ENCODE assay signal across 40 cellular contexts in genomic region chr13:64869539-64869938, GRCh38.
"Had no signal": no experiment of that assay in that cellular context is flagged by ENCODE, and none has a peak within 500 bp of the region (broad histone marks: within the 10 kb centered on the region; RNA-seq: fewer than 3 reads in every experiment).

No MANE protein-coding gene starts in this region.

- H3K27ac Mint-ChIP-seq: activated CD4-positive, alpha-beta T cell treated with anti-CD3 and anti-CD28 coated beads for 36 hours; activated CD4-positive, alpha-beta T cell treated with anti-CD3 and anti-CD28 coated beads, Interleukin-2, amount 10 ng/mL, durations not matched to agents 7 days and 5 days; activated CD8-positive, alpha-beta T cell treated with anti-CD3 and anti-CD28 coated beads for 36 hours; activated naive CD4-positive, alpha-beta T cell treated with anti-CD3 and anti-CD28 coated beads for 36 hours; activated naive CD8-positive, alpha-beta T cell; activated naive CD8-positive, alpha-beta T cell treated with anti-CD3 and anti-CD28 coated beads, Interleukin-2, amount 10 ng/mL, durations not matched to agents 7 days and 5 days; activated naive CD8-positive, alpha-beta T cell treated with anti-CD3 and anti-CD28 coated beads, Interleukin-2, amount 50 U/mL, for 24 hours; activated T-cell treated with anti-CD3 and anti-CD28 coated beads, Interleukin-2, amount 50 U/mL, for 72 hours; activated T-helper 1 cell treated with anti-CD3 and anti-CD28 coated beads, Interleukin-12 subunit alpha, Interleukin-12 subunit beta, Interleukin-2, Interleukin-4 antibody, amounts not matched to agents 30 ng/mL and 10 ng/mL and 1 ng/mL, durations not matched to agents 14 hours and 24 hours and 36 hours; activated T-helper 17 cell treated with anti-CD3 and anti-CD28 coated beads, Interleukin-2, amount 50 U/mL, for 72 hours; brain; T-helper 1 cell treated with Interleukin-12 subunit alpha and Interleukin-12 subunit beta and Interleukin-4 antibody, amounts not matched to agents 30 μg/mL and 1 μg/mL, for 36 hours; T-helper 2 cell treated with Interferon-gamma antibody and Interleukin-4, amounts not matched to agents 5 μg/mL and 100 μg/mL, for 36 hours; WTC11 had no signal

- FAIRE-seq: bronchial epithelial cell, TTC549 had no signal

- H3K36me3 ChIP-seq: ascending aorta, cardiac muscle cell, WERI-Rb-1 had no signal

- H3K27me3 Mint-ChIP-seq: activated CD4-positive, alpha-beta T cell treated with anti-CD3 and anti-CD28 coated beads for 36 hours; activated CD4-positive, alpha-beta T cell treated with anti-CD3 and anti-CD28 coated beads, Interleukin-2, amount 10 ng/mL, durations not matched to agents 7 days and 5 days; activated CD8-positive, alpha-beta T cell treated with anti-CD3 and anti-CD28 coated beads for 36 hours; activated naive CD8-positive, alpha-beta T cell; activated naive CD8-positive, alpha-beta T cell treated with anti-CD3 and anti-CD28 coated beads, Interleukin-2, amount 10 ng/mL, durations not matched to agents 7 days and 5 days; activated naive CD8-positive, alpha-beta T cell treated with anti-CD3 and anti-CD28 coated beads, Interleukin-2, amount 50 U/mL, for 24 hours; activated T-helper 17 cell treated with anti-CD3 and anti-CD28 coated beads, Interleukin-2, amount 50 U/mL, for 72 hours; brain; central memory CD8-positive, alpha-beta T cell had no signal

- H3K4me3 Mint-ChIP-seq: activated CD4-positive, alpha-beta T cell treated with anti-CD3 and anti-CD28 coated beads for 36 hours; activated CD4-positive, alpha-beta T cell treated with anti-CD3 and anti-CD28 coated beads, Interleukin-2, amount 10 ng/mL, durations not matched to agents 7 days and 5 days; activated CD8-positive, alpha-beta T cell treated with anti-CD3 and anti-CD28 coated beads for 36 hours; activated naive CD4-positive, alpha-beta T cell treated with anti-CD3 and anti-CD28 coated beads for 36 hours; activated naive CD8-positive, alpha-beta T cell; activated naive CD8-positive, alpha-beta T cell treated with anti-CD3 and anti-CD28 coated beads, Interleukin-2, amount 10 ng/mL, durations not matched to agents 7 days and 5 days; activated naive CD8-positive, alpha-beta T cell treated with anti-CD3 and anti-CD28 coated beads, Interleukin-2, amount 50 U/mL, for 24 hours; activated T-cell treated with anti-CD3 and anti-CD28 coated beads, Interleukin-2, amount 50 U/mL, for 4 hours; activated T-cell treated with anti-CD3 and anti-CD28 coated beads, Interleukin-2, amount 50 U/mL, for 72 hours; activated T-helper 1 cell treated with anti-CD3 and anti-CD28 coated beads, Interleukin-12 subunit alpha, Interleukin-12 subunit beta, Interleukin-2, Interleukin-4 antibody, amounts not matched to agents 30 ng/mL and 10 ng/mL and 1 ng/mL, durations not matched to agents 14 hours and 24 hours and 36 hours; activated T-helper 17 cell treated with anti-CD3 and anti-CD28 coated beads, Interleukin-2, amount 50 U/mL, for 72 hours; brain; central memory CD8-positive, alpha-beta T cell; T-helper 1 cell treated with Interleukin-12 subunit alpha and Interleukin-12 subunit beta and Interleukin-4 antibody, amounts not matched to agents 30 μg/mL and 1 μg/mL, for 36 hours; T-helper 2 cell treated with Interferon-gamma antibody and Interleukin-4, amounts not matched to agents 5 μg/mL and 100 μg/mL, for 36 hours; WTC11 had no signal

- H3K4me1 Mint-ChIP-seq: activated CD4-positive, alpha-beta T cell treated with anti-CD3 and anti-CD28 coated beads for 36 hours; activated CD4-positive, alpha-beta T cell treated with anti-CD3 and anti-CD28 coated beads, Interleukin-2, amount 10 ng/mL, durations not matched to agents 7 days and 5 days; activated naive CD8-positive, alpha-beta T cell treated with anti-CD3 and anti-CD28 coated beads, Interleukin-2, amount 10 ng/mL, durations not matched to agents 7 days and 5 days; activated naive CD8-positive, alpha-beta T cell treated with anti-CD3 and anti-CD28 coated beads, Interleukin-2, amount 50 U/mL, for 24 hours; activated T-helper 17 cell treated with anti-CD3 and anti-CD28 coated beads, Interleukin-2, amount 50 U/mL, for 72 hours; central memory CD8-positive, alpha-beta T cell; WTC11 had no signal

- H3K36me3 Mint-ChIP-seq: activated naive CD8-positive, alpha-beta T cell; activated naive CD8-positive, alpha-beta T cell treated with anti-CD3 and anti-CD28 coated beads, Interleukin-2, amount 10 ng/mL, durations not matched to agents 7 days and 5 days; brain had no signal

- H3K4me3 ChIP-seq: ascending aorta, cardiac muscle cell had no signal

- H3K27me3 ChIP-seq: ascending aorta, cardiac muscle cell had no signal

- H3K4me1 ChIP-seq: ascending aorta had no signal

- H3K9me3 Mint-ChIP-seq: activated CD4-positive, alpha-beta T cell treated with anti-CD3 and anti-CD28 coated beads, Interleukin-2, amount 10 ng/mL, durations not matched to agents 7 days and 5 days had no signal

- DNase-seq: activated CD4-positive, alpha-beta T cell treated with anti-CD3 and anti-CD28 coated beads for 1 hour; activated CD4-positive, alpha-beta T cell treated with anti-CD3 and anti-CD28 coated beads for 36 hours; activated CD4-positive, alpha-beta T cell treated with anti-CD3 and anti-CD28 coated beads for 48 hours; activated CD4-positive, alpha-beta T cell treated with anti-CD3 and anti-CD28 coated beads, Interleukin-2, amount 10 ng/mL, durations not matched to agents 7 days and 5 days; activated CD4-positive, alpha-beta T cell treated with anti-CD3 and anti-CD28 coated beads, Interleukin-2, amount 50 U/mL, for 48 hours; activated CD4-positive, CD25-positive, alpha-beta regulatory T cell; activated CD8-positive, alpha-beta memory T cell treated with anti-CD3 and anti-CD28 coated beads, Interleukin-2, amount 50 U/mL, for 4 hours; activated CD8-positive, alpha-beta T cell treated with anti-CD3 and anti-CD28 coated beads for 36 hours; activated effector memory CD4-positive, alpha-beta T cell treated with anti-CD3 and anti-CD28 coated beads, Interleukin-2, amount 50 U/mL, for 16 hours; activated gamma-delta T cell treated with Interleukin-2 at 50 U/mL for 16 hours; activated naive CD4-positive, alpha-beta T cell; activated naive CD4-positive, alpha-beta T cell treated with anti-CD3 and anti-CD28 coated beads for 36 hours; activated naive CD4-positive, alpha-beta T cell treated with anti-CD3 and anti-CD28 coated beads, Interleukin-2, amount 50 U/mL, for 16 hours; activated naive CD8-positive, alpha-beta T cell treated with anti-CD3 and anti-CD28 coated beads, Interleukin-2, amount 10 ng/mL, durations not matched to agents 7 days and 5 days; activated naive CD8-positive, alpha-beta T cell treated with anti-CD3 and anti-CD28 coated beads, Interleukin-2, amount 50 U/mL, for 24 hours; activated T-cell treated with anti-CD3 and anti-CD28 coated beads for 4 hours; activated T-cell treated with anti-CD3 and anti-CD28 coated beads, Interleukin-2, amount 50 U/mL, for 1 hour; activated T-cell treated with anti-CD3 and anti-CD28 coated beads, Interleukin-2, amount 50 U/mL, for 4 hours; activated T-cell treated with anti-CD3 and anti-CD28 coated beads, Interleukin-2, amount 50 U/mL, for 72 hours; amygdala; anterior cingulate cortex; caudate nucleus; cerebellar nuclear complex; T-helper 1 cell; T-helper 2 cell; T-helper 9 cell; WERI-Rb-1 had no signal

- ATAC-seq: activated CD4-positive, alpha-beta T cell treated with anti-CD3 and anti-CD28 coated beads for 36 hours; activated CD4-positive, CD25-positive, alpha-beta regulatory T cell treated with anti-CD3 and anti-CD28 coated beads, Interleukin-2, amount 50 U/mL, for 24 hours; activated CD8-positive, alpha-beta T cell treated with anti-CD3 and anti-CD28 coated beads for 36 hours; activated naive CD8-positive, alpha-beta T cell treated with anti-CD3 and anti-CD28 coated beads, Interleukin-2, amount 50 U/mL, for 24 hours; activated T-cell treated with anti-CD3 and anti-CD28 coated beads, Interleukin-2, amount 50 U/mL, for 4 hours; activated T-cell treated with anti-CD3 and anti-CD28 coated beads, Interleukin-2, amount 50 U/mL, for 72 hours; activated T-helper 17 cell treated with anti-CD3 and anti-CD28 coated beads, Interleukin-2, amount 50 U/mL, for 72 hours; WTC11 had no signal

- H3K27ac ChIP-seq: ascending aorta, cardiac muscle cell, WERI-Rb-1 had no signal
